1 cellular context compared by ENCODE assay signal in the genomic region with DNA sequence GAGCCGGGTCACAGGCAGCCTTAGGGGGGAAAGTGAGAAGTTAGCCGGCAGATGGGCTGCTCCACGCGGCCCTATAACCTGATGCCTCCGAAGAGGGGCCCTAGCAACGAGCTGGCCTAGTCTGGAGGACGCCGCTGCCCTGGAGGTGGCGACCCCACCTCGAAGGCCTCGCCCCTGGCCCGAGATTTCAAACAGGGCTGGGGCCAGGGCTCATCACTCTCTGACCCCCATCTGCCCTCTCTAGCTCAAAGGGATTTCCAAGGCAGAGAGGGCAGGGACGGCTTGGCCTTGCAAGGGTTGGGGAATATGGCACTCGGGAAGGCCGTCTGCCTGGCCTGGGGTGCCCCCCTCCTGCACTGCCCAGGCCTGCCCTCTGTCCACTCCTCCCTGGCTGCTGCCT.
TF ChIP-seq lines count a peak whose summit lies in the region.

No MANE protein-coding gene starts in this region.

TF ChIP-seq in H1, 55 proteins besides CTCF, POLR2A, EP300 and RAD21:
- TF ChIP-seq EGR1 (IDR thresholded peaks at IDR 0.05; ENCODE audit: borderline replicate concordance, low read depth, low read length) (no peak), PHF8 (conservative IDR thresholded peaks at IDR 0.05; ENCODE audit: low read depth, low read length) (no peak), TAF7 (optimal IDR thresholded peaks at IDR 0.05; ENCODE audit: borderline replicate concordance, low read depth, low read length) (no peak), TCF12 (IDR thresholded peaks at IDR 0.05; ENCODE audit: low read depth, low read length) (no peak), SIN3A (conservative IDR thresholded peaks at IDR 0.05 in 1 of 2, IDR thresholded peaks at IDR 0.05 in 1 of 2; ENCODE audit: low read depth in 1 of 2, low read length in 2 of 2) (no peak), KDM5A (IDR thresholded peaks at IDR 0.05; ENCODE audit: low read length) (no peak), SAP30 (IDR thresholded peaks at IDR 0.05; ENCODE audit: insufficient read depth, insufficient replicate concordance, low read length) (no peak)
- TF ChIP-seq, protein P1, sequence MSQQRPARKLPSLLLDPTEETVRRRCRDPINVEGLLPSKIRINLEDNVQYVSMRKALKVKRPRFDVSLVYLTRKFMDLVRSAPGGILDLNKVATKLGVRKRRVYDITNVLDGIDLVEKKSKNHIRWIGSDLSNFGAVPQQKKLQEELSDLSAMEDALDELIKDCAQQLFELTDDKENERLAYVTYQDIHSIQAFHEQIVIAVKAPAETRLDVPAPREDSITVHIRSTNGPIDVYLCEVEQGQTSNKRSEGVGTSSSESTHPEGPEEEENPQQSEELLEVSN (IDR thresholded peaks at IDR 0.05): peak; percentile 43; the same call in 1 of the 2 replicates
TF ChIP-seq in H1: peak in this region for 1.
